28 cellular contexts compared by ENCODE assay signal in the genomic region with DNA sequence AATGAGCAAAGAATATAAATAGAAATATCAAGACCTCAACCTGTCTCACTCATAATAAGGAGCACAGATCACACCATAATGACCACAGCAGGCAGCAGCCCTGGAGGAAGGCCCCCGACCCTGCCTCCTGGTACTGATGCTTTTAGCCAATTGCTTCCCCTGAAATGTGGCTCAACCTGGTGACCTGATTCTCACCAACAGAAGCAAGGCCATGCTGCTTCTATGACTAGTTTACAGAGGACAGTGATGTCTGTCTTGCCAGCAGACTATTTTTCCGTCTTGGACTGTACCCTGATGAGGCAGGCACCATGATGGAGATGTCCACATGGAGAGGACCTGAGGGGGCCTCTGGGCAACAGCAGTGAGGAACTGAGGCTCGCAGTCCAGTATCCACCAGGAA.
"Had no signal": no experiment of that assay in that cellular context is flagged by ENCODE, and none has a peak within 500 bp of the region (broad histone marks: within the 10 kb centered on the region; RNA-seq: fewer than 3 reads in every experiment).

No MANE protein-coding gene starts in this region.

- H3K27ac Mint-ChIP-seq: activated CD4-positive, alpha-beta T cell treated with anti-CD3 and anti-CD28 coated beads, Interleukin-2, amount 10 ng/mL, durations not matched to agents 24 days and 14 days; activated CD8-positive, alpha-beta T cell treated with anti-CD3 and anti-CD28 coated beads for 36 hours; activated naive CD8-positive, alpha-beta T cell treated with anti-CD3 and anti-CD28 coated beads for 36 hours; activated T-cell treated with anti-CD3 and anti-CD28 coated beads, Interleukin-2, amount 50 U/mL, for 72 hours; activated T-helper 17 cell treated with anti-CD3 and anti-CD28 coated beads, Interleukin-2, amount 50 U/mL, for 72 hours; T-helper 2 cell treated with Interferon-gamma antibody and Interleukin-4, amounts not matched to agents 5 μg/mL and 100 μg/mL, for 36 hours had no signal

- H3K4me3 Mint-ChIP-seq: activated CD4-positive, alpha-beta T cell treated with anti-CD3 and anti-CD28 coated beads, Interleukin-2, amount 10 ng/mL, durations not matched to agents 24 days and 14 days; activated CD8-positive, alpha-beta T cell treated with anti-CD3 and anti-CD28 coated beads for 36 hours; activated naive CD8-positive, alpha-beta T cell treated with anti-CD3 and anti-CD28 coated beads for 36 hours; activated T-cell treated with anti-CD3 and anti-CD28 coated beads, Interleukin-2, amount 50 U/mL, for 72 hours; activated T-helper 17 cell treated with anti-CD3 and anti-CD28 coated beads, Interleukin-2, amount 50 U/mL, for 72 hours; T-helper 2 cell treated with Interferon-gamma antibody and Interleukin-4, amounts not matched to agents 5 μg/mL and 100 μg/mL, for 36 hours had no signal

- H3K4me1 ChIP-seq: SJCRH30 had no signal

- H3K9me3 Mint-ChIP-seq: activated CD4-positive, alpha-beta T cell treated with anti-CD3 and anti-CD28 coated beads, Interleukin-2, amount 10 ng/mL, durations not matched to agents 24 days and 14 days; activated CD8-positive, alpha-beta T cell treated with anti-CD3 and anti-CD28 coated beads for 36 hours; activated naive CD8-positive, alpha-beta T cell treated with anti-CD3 and anti-CD28 coated beads for 36 hours; activated T-cell treated with anti-CD3 and anti-CD28 coated beads, Interleukin-2, amount 50 U/mL, for 72 hours; activated T-helper 17 cell treated with anti-CD3 and anti-CD28 coated beads, Interleukin-2, amount 50 U/mL, for 72 hours; T-helper 2 cell treated with Interferon-gamma antibody and Interleukin-4, amounts not matched to agents 5 μg/mL and 100 μg/mL, for 36 hours had no signal

- H3K27me3 Mint-ChIP-seq: activated CD4-positive, alpha-beta T cell treated with anti-CD3 and anti-CD28 coated beads, Interleukin-2, amount 10 ng/mL, durations not matched to agents 24 days and 14 days; activated CD8-positive, alpha-beta T cell treated with anti-CD3 and anti-CD28 coated beads for 36 hours; activated naive CD8-positive, alpha-beta T cell treated with anti-CD3 and anti-CD28 coated beads for 36 hours; activated T-helper 17 cell treated with anti-CD3 and anti-CD28 coated beads, Interleukin-2, amount 50 U/mL, for 72 hours had no signal

- H3K9me3 ChIP-seq: MG63, SJCRH30 had no signal

- FAIRE-seq: TTC549 had no signal

- H3K36me3 ChIP-seq: cardiac muscle cell, MG63, SJCRH30 had no signal

- H3K27me3 ChIP-seq: cardiac muscle cell, MG63, SJCRH30 had no signal

- H3K4me3 ChIP-seq: cardiac muscle cell, MG63, SJCRH30, SK-N-MC had no signal

- DNase-seq: activated CD4-positive, alpha-beta T cell treated with anti-CD3 and anti-CD28 coated beads, Interleukin-2, amount 10 ng/mL, durations not matched to agents 24 days and 14 days; activated CD4-positive, alpha-beta T cell treated with anti-CD3 and anti-CD28 coated beads, Interleukin-2, amount 50 U/mL, for 4 hours; activated CD8-positive, alpha-beta T cell treated with anti-CD3 and anti-CD28 coated beads for 36 hours; activated effector memory CD4-positive, alpha-beta T cell treated with anti-CD3 and anti-CD28 coated beads, Interleukin-2, amount 50 U/mL, for 16 hours; activated naive CD4-positive, alpha-beta T cell; activated naive CD4-positive, alpha-beta T cell treated with anti-CD3 and anti-CD28 coated beads, Interleukin-2, amount 50 U/mL, for 16 hours; activated naive CD8-positive, alpha-beta T cell treated with anti-CD3 and anti-CD28 coated beads for 36 hours; activated T-cell treated with anti-CD3 and anti-CD28 coated beads, Interleukin-2, amount 50 U/mL, for 1 hour; activated T-cell treated with anti-CD3 and anti-CD28 coated beads, Interleukin-2, amount 50 U/mL, for 72 hours; amniotic stem cell; aorta; Karpas-422; MG63; NCI-H1048; NCI-H1105 treated with DMSO at 0.1 percent for 48 hours; NCI-H1436; NCI-H1694; NCI-H1930; NCI-H2081 treated with DMSO at 0.1 percent for 48 hours; NCI-H226; NCI-H524 treated with DMSO at 0.1 percent for 48 hours; SJCRH30 had no signal

- ATAC-seq: activated CD8-positive, alpha-beta T cell treated with anti-CD3 and anti-CD28 coated beads for 36 hours; activated T-cell treated with anti-CD3 and anti-CD28 coated beads, Interleukin-2, amount 50 U/mL, for 72 hours; activated T-helper 17 cell treated with anti-CD3 and anti-CD28 coated beads, Interleukin-2, amount 50 U/mL, for 72 hours; Panc1 had no signal
